In genomic region chr4:98006060-98006459, GRCh38 we compare ENCODE assay signal across 26 cellular contexts.
"Had no signal": no experiment of that assay in that cellular context is flagged by ENCODE, and none has a peak within 500 bp of the region (broad histone marks: within the 10 kb centered on the region; RNA-seq: fewer than 3 reads in every experiment).

No MANE protein-coding gene starts in this region.

- DNase-seq: activated CD4-positive, alpha-beta memory T cell treated with anti-CD3 and anti-CD28 coated beads for 36 hours; activated CD4-positive, alpha-beta T cell treated with anti-CD3 and anti-CD28 coated beads for 36 hours; activated CD4-positive, alpha-beta T cell treated with anti-CD3 and anti-CD28 coated beads, Interleukin-2, amount 10 ng/mL, durations not matched to agents 24 days and 14 days; activated CD4-positive, CD25-positive, alpha-beta regulatory T cell; activated CD4-positive, CD25-positive, alpha-beta regulatory T cell treated with anti-CD3 and anti-CD28 coated beads, Interleukin-2, amount 50 U/mL, for 72 hours; activated CD8-positive, alpha-beta memory T cell treated with anti-CD3 and anti-CD28 coated beads, Interleukin-2, amount 50 U/mL, for 48 hours; activated CD8-positive, alpha-beta T cell treated with anti-CD3 and anti-CD28 coated beads, Interleukin-2, amount 10 ng/mL, durations not matched to agents 7 days and 5 days; activated gamma-delta T cell; activated naive CD4-positive, alpha-beta T cell; activated naive CD4-positive, alpha-beta T cell treated with anti-CD3 and anti-CD28 coated beads, Interleukin-2, amount 10 ng/mL, durations not matched to agents 7 days and 5 days; activated naive CD8-positive, alpha-beta T cell treated with anti-CD3 and anti-CD28 coated beads, Interleukin-2, amount 10 ng/mL, durations not matched to agents 7 days and 5 days; activated T-cell treated with anti-CD3 and anti-CD28 coated beads for 4 hours; activated T-cell treated with anti-CD3 and anti-CD28 coated beads, Interleukin-2, amount 50 U/mL, for 24 hours; activated T-cell treated with anti-CD3 and anti-CD28 coated beads, Interleukin-2, amount 50 U/mL, for 72 hours; dorsolateral prefrontal cortex; effector memory CD8-positive, alpha-beta T cell; erythroblast; esophagus squamous epithelium; foreskin melanocyte; head of caudate nucleus; T-helper 2 cell had no signal

- H3K4me1 ChIP-seq: ascending aorta, breast epithelium, esophagus squamous epithelium, gastroesophageal sphincter had no signal

- ATAC-seq: activated CD4-positive, alpha-beta T cell treated with anti-CD3 and anti-CD28 coated beads for 36 hours; activated CD8-positive, alpha-beta T cell treated with anti-CD3 and anti-CD28 coated beads, Interleukin-2, amount 10 ng/mL, durations not matched to agents 7 days and 5 days; activated naive CD4-positive, alpha-beta T cell treated with anti-CD3 and anti-CD28 coated beads, Interleukin-2, amount 50 U/mL, for 72 hours; activated T-cell treated with anti-CD3 and anti-CD28 coated beads, Interleukin-2, amount 50 U/mL, for 72 hours; effector memory CD8-positive, alpha-beta T cell; gastroesophageal sphincter had no signal

- H3K27me3 ChIP-seq: ascending aorta, breast epithelium, dorsolateral prefrontal cortex, esophagus squamous epithelium, gastroesophageal sphincter had no signal

- H3K4me3 ChIP-seq: ascending aorta, breast epithelium, coronary artery, dorsolateral prefrontal cortex, esophagus squamous epithelium, gastroesophageal sphincter had no signal

- H3K27ac ChIP-seq: ascending aorta, breast epithelium, coronary artery, dorsolateral prefrontal cortex, esophagus squamous epithelium, gastroesophageal sphincter had no signal

- H3K36me3 ChIP-seq: ascending aorta, breast epithelium, esophagus squamous epithelium, gastroesophageal sphincter had no signal
